ENCODE assay signal across 8 cellular contexts in genomic region chr10:79241990-79242619, GRCh38.
DNase-seq lines count a peak whose midpoint lies in the region; ATAC-seq, FAIRE-seq and TF ChIP-seq lines count a peak whose summit lies in the region.

No MANE protein-coding gene starts in this region.

- intact Hi-C loops in GM12878 (cut with micrococcal nuclease; ENCODE audit: unreplicated experiment) = loop anchor here (2.0 kb wide), 1 partner anchor 107 kb away; no protein-coding TSS in a partner anchor

- TSS peak; percentile 59 for BruUV-seq in GM12878 (replicated peaks; lab: Mats Ljungman, UMichigan)

- no peak for TF ChIP-seq EP300 in GM12878 (IDR thresholded peaks at IDR 0.05; ENCODE audit: borderline replicate concordance in 1 of 2, control insufficient read depth in 1 of 2, low read depth in 2 of 2, low read length in 2 of 2)

- no peaks in the 10 kb centered on the region for H3K9me3 ChIP-seq in GM12878 (replicated peaks; ENCODE audit: control insufficient read depth, insufficient read depth, low read length)
- H3K9me3 ChIP-seq in iPS-20b (ENCODE audit: insufficient read depth, low read depth, low read length) = no peaks in the 10 kb centered on the region

- no peak for TF ChIP-seq CTCF in GM12864 (IDR thresholded peaks at IDR 0.05; ENCODE audit: low read depth, low read length, missing control alignments)
- TF ChIP-seq CTCF in RWPE1 (conservative IDR thresholded peaks at IDR 0.05; ENCODE audit: low read depth) = no peak
- no peak for TF ChIP-seq CTCF in GM12878 (IDR thresholded peaks at IDR 0.05 in 2 of 3, conservative IDR thresholded peaks at IDR 0.05 in 1 of 3; ENCODE audit: control insufficient read depth in 2 of 3, extremely low read depth in 1 of 3, insufficient read depth in 1 of 3, low read depth in 3 of 3, low read length in 3 of 3)

- peak; percentile 30 for ATAC-seq in HG02678 (IDR thresholded peaks at IDR 0.05; ENCODE audit: unreplicated experiment)
- peak; percentile 36 for ATAC-seq in GM12878
- no peak for ATAC-seq in GM18870 (IDR thresholded peaks at IDR 0.05; ENCODE audit: unreplicated experiment)

- CTCF ChIA-PET in RWPE1 (lab: Yijun Ruan, JAX) = interaction anchor here (0.6 to 1.4 kb wide), 5 partner anchors 10 to 815 kb away, joined by 4 to 6 read pairs (median 4); no protein-coding TSS in a partner anchor
- CTCF ChIA-PET in GM12878 (lab: Yijun Ruan, JAX) = interaction anchor here (0.6 to 1.5 kb wide), 5 partner anchors 24 to 47 kb away, joined by 3 to 6 read pairs (median 4); no protein-coding TSS in a partner anchor

- peak overlapping the region; percentile 75 for H3K4me3 ChIP-seq in GM12864 (ENCODE audit: low read depth, low read length)
- peak overlapping the region; percentile 90 for H3K4me3 ChIP-seq in GM12878
- peak overlapping the region; percentile 66 for H3K4me3 ChIP-seq in iPS-20b (ENCODE audit: low read length)

- H3K36me3 ChIP-seq in GM12878 (ENCODE audit: control insufficient read depth in 2 of 2, insufficient read depth in 2 of 2, low read length in 1 of 2) (no peaks in the 10 kb centered on the region), iPS-20b (ENCODE audit: insufficient read depth, low read depth, low read length) (no peaks in the 10 kb centered on the region)

- TF ChIP-seq POLR2A in GM12878 (IDR thresholded peaks at IDR 0.05; ENCODE audit: low read depth, low read length) = peak; percentile 5; the same call in 1 of the 2 replicates

- RAD21 ChIA-PET in GM12878 (lab: Charles Lee; ENCODE audit: unreplicated experiment) = interaction anchor here (0.6 to 11.1 kb wide), 8 partner anchors 12 to 106 kb away, joined by 3 to 165 read pairs (median 3); no protein-coding TSS in a partner anchor

- H3K27me3 ChIP-seq in GM12878 (replicated peaks in 1 of 2; ENCODE audit: control insufficient read depth in 2 of 2, insufficient read depth in 2 of 2, low read length in 1 of 2) (no peaks in the 10 kb centered on the region), iPS-20b (ENCODE audit: insufficient read depth, low read length) (peaks cover 68% of the 10 kb centered on the region)

- H3K27ac ChIP-seq in RWPE1 = peak overlapping the region; percentile 75
- H3K27ac ChIP-seq in GM12878 (ENCODE audit: control insufficient read depth, insufficient read depth) = peak overlapping the region; percentile 75
- no peak overlapping the region for H3K27ac ChIP-seq in iPS-20b (ENCODE audit: low read length)

- peak overlapping the region; percentile 22 for H2AFZ ChIP-seq in GM12878 (ENCODE audit: control insufficient read depth, low read depth, low read length)

- no peak for FAIRE-seq in GM12878 (lab: Jason Lieb, UNC)

- no peak for TF ChIP-seq RAD21 in GM12878 (IDR thresholded peaks at IDR 0.05; ENCODE audit: insufficient read depth, low read depth, low read length)

- peaks cover 52% of the 10 kb centered on the region for H3K79me2 ChIP-seq in GM12878 (ENCODE audit: control insufficient read depth, insufficient read depth, low read length)

- H3K4me1 ChIP-seq in GM12878 (ENCODE audit: control insufficient read depth, insufficient read depth, low read length) (peaks cover 34% of the 10 kb centered on the region), iPS-20b (ENCODE audit: insufficient read depth, low read length) (peaks cover 41% of the 10 kb centered on the region)

- POLR2A ChIA-PET in RWPE1 (lab: Yijun Ruan, JAX; ENCODE audit: low non-redundant PET) = interaction anchor here (0.5 to 0.6 kb wide), 2 partner anchors 13 to 81 kb away, joined by 3 to 4 read pairs; no protein-coding TSS in a partner anchor
- POLR2A ChIA-PET in GM12878 (lab: Charles Lee) = interaction anchor here (0.6 to 12.4 kb wide), 6 partner anchors 8 to 673 kb away, joined by 3 to 100 read pairs (median 4); no protein-coding TSS in a partner anchor

- no peak for DNase-seq in GM12864 (ENCODE audit: low read depth)
- peak; percentile 79 for DNase-seq in RWPE1 (ENCODE audit: low spot score)
- no peak for DNase-seq in GM12878 (ENCODE audit: low read depth, low spot score)
- peak; percentile 28 to 72 for DNase-seq in stimulated activated CD4-positive, alpha-beta T cell treated with anti-CD3 and anti-CD28 coated beads, Interleukin-12 subunit alpha, Interleukin-12 subunit beta, amount 100 ng/mL, for 24 hours (ENCODE audit: low read depth in 2 of 2)
- DNase-seq in DMS114 treated with DMSO at 0.1 percent for 48 hours (lab: John Stamatoyannopoulos, UW; ENCODE audit: unreplicated experiment) = no peak

- WGBS in GM12878 (ENCODE audit: insufficient coverage, insufficient replicate concordance, low lambda C conversion rate, missing lambda C conversion rate) = 1% methylated on average over 27 of the region's 36 CpGs

- peak overlapping the region; percentile 91 for H3K4me2 ChIP-seq in GM12878 (ENCODE audit: control insufficient read depth, insufficient read depth)

- SMC1A ChIA-PET in GM12878 (lab: Charles Lee; ENCODE audit: uncharacterized antibody, unreplicated experiment) = interaction anchor here (0.6 to 2.0 kb wide), 9 partner anchors 8 to 103 kb away, joined by 3 to 6 read pairs (median 4); no protein-coding TSS in a partner anchor

- H4K20me1 ChIP-seq in GM12878 (ENCODE audit: control insufficient read depth, insufficient read depth) = no peaks in the 10 kb centered on the region

- peak overlapping the region; percentile 73 for H3K9ac ChIP-seq in GM12878 (ENCODE audit: control insufficient read depth, insufficient read depth, low read length)
- H3K9ac ChIP-seq in iPS-20b (ENCODE audit: low read depth, low read length) = no peak overlapping the region

- in situ Hi-C loops in GM12878 (cut with MboI) = no loop called here

TF ChIP-seq in GM12878, 131 proteins besides CTCF, POLR2A, EP300 and RAD21 (continues in another document):
- TF ChIP-seq TARDBP (IDR thresholded peaks at IDR 0.05; ENCODE audit: borderline replicate concordance) (no peak), ETV6 (conservative IDR thresholded peaks at IDR 0.05 in 1 of 2, IDR thresholded peaks at IDR 0.05 in 1 of 2; ENCODE audit: borderline replicate concordance in 1 of 2, low read depth in 1 of 2) (no peak), RFX5 (IDR thresholded peaks at IDR 0.05; ENCODE audit: low read depth, low read length) (no peak)
- TF ChIP-seq, protein P1, sequence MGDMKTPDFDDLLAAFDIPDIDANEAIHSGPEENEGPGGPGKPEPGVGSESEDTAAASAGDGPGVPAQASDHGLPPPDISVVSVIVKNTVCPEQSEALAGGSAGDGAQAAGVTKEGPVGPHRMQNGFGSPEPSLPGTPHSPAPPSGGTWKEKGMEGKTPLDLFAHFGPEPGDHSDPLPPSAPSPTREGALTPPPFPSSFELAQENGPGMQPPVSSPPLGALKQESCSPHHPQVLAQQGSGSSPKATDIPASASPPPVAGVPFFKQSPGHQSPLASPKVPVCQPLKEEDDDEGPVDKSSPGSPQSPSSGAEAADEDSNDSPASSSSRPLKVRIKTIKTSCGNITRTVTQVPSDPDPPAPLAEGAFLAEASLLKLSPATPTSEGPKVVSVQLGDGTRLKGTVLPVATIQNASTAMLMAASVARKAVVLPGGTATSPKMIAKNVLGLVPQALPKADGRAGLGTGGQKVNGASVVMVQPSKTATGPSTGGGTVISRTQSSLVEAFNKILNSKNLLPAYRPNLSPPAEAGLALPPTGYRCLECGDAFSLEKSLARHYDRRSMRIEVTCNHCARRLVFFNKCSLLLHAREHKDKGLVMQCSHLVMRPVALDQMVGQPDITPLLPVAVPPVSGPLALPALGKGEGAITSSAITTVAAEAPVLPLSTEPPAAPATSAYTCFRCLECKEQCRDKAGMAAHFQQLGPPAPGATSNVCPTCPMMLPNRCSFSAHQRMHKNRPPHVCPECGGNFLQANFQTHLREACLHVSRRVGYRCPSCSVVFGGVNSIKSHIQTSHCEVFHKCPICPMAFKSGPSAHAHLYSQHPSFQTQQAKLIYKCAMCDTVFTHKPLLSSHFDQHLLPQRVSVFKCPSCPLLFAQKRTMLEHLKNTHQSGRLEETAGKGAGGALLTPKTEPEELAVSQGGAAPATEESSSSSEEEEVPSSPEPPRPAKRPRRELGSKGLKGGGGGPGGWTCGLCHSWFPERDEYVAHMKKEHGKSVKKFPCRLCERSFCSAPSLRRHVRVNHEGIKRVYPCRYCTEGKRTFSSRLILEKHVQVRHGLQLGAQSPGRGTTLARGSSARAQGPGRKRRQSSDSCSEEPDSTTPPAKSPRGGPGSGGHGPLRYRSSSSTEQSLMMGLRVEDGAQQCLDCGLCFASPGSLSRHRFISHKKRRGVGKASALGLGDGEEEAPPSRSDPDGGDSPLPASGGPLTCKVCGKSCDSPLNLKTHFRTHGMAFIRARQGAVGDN (IDR thresholded peaks at IDR 0.05) = no peak
- TF ChIP-seq, protein P2, sequence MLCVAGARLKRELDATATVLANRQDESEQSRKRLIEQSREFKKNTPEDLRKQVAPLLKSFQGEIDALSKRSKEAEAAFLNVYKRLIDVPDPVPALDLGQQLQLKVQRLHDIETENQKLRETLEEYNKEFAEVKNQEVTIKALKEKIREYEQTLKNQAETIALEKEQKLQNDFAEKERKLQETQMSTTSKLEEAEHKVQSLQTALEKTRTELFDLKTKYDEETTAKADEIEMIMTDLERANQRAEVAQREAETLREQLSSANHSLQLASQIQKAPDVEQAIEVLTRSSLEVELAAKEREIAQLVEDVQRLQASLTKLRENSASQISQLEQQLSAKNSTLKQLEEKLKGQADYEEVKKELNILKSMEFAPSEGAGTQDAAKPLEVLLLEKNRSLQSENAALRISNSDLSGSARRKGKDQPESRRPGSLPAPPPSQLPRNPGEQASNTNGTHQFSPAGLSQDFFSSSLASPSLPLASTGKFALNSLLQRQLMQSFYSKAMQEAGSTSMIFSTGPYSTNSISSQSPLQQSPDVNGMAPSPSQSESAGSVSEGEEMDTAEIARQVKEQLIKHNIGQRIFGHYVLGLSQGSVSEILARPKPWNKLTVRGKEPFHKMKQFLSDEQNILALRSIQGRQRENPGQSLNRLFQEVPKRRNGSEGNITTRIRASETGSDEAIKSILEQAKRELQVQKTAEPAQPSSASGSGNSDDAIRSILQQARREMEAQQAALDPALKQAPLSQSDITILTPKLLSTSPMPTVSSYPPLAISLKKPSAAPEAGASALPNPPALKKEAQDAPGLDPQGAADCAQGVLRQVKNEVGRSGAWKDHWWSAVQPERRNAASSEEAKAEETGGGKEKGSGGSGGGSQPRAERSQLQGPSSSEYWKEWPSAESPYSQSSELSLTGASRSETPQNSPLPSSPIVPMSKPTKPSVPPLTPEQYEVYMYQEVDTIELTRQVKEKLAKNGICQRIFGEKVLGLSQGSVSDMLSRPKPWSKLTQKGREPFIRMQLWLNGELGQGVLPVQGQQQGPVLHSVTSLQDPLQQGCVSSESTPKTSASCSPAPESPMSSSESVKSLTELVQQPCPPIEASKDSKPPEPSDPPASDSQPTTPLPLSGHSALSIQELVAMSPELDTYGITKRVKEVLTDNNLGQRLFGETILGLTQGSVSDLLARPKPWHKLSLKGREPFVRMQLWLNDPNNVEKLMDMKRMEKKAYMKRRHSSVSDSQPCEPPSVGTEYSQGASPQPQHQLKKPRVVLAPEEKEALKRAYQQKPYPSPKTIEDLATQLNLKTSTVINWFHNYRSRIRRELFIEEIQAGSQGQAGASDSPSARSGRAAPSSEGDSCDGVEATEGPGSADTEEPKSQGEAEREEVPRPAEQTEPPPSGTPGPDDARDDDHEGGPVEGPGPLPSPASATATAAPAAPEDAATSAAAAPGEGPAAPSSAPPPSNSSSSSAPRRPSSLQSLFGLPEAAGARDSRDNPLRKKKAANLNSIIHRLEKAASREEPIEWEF (IDR thresholded peaks at IDR 0.05; ENCODE audit: insufficient replicate concordance, low read depth, low read length) = no peak

Comparison
In these comparisons a context has a peak if more than half of its experiments do, and no peak if none do; other contexts are left out.
1. DNase-seq: peak in RWPE1 (single experiment) and stimulated activated CD4-positive, alpha-beta T cell treated with anti-CD3 and anti-CD28 coated beads, Interleukin-12 subunit alpha, Interleukin-12 subunit beta, amount 100 ng/mL, for 24 hours (2 of 2); none in GM12864 (single experiment), GM12878 (single experiment) and DMS114 treated with DMSO at 0.1 percent for 48 hours (single experiment).
2. Peak in every context shown above with its lines, with median percentiles within 50 percentile points of each other: H3K4me3 ChIP-seq.